Comparison of ENCODE assay signal across 15 cellular contexts in genomic region chr20:62253398-62253797, GRCh38. TPM values are rescaled to one million over a fixed set of nuclear protein-coding genes. Genes with fewer than 3 reads are reported as not detected.
DNase-seq lines count a peak whose midpoint lies in the region; ATAC-seq and TF ChIP-seq lines count a peak whose summit lies in the region.
"Had no signal": no experiment of that assay in that cellular context is flagged by ENCODE, and none has a peak within 500 bp of the region (broad histone marks: within the 10 kb centered on the region; RNA-seq: fewer than 3 reads in every experiment).

No MANE protein-coding gene starts in this region.

- H3K4me1 ChIP-seq in BLaER1 (peaks cover 57% of the 10 kb centered on the region), GM23338 (ENCODE audit: insufficient read depth) (no peaks in the 10 kb centered on the region), osteoblast (ENCODE audit: insufficient read depth, low read length) (peaks cover 6% of the 10 kb centered on the region), endodermal cell (ENCODE audit: control insufficient read depth, insufficient read depth, low read length) (no peaks in the 10 kb centered on the region)
- H3K4me1 ChIP-seq: Caco-2 had no signal

- H4K20me1 ChIP-seq in BLaER1 (peaks cover 100% of the 10 kb centered on the region), GM23338 (replicated peaks; ENCODE audit: insufficient read depth) (peaks cover 16% of the 10 kb centered on the region), osteoblast (ENCODE audit: insufficient read depth, low read length) (peaks cover 71% of the 10 kb centered on the region)

- H3K36me3 ChIP-seq in BLaER1 (peaks cover 32% of the 10 kb centered on the region), GM23338 (ENCODE audit: insufficient read depth) (no peaks in the 10 kb centered on the region), osteoblast (ENCODE audit: insufficient read depth, low read length) (peaks cover 11% of the 10 kb centered on the region), endodermal cell (ENCODE audit: control insufficient read depth, insufficient read depth, low read length) (peaks cover 18% of the 10 kb centered on the region)
- H3K36me3 ChIP-seq: BE2C had no signal

- H3K4me3 ChIP-seq in BLaER1 (no peak overlapping the region), GM23338 (no peak overlapping the region), osteoblast (ENCODE audit: insufficient read depth, low read length) (no peak overlapping the region), endodermal cell (ENCODE audit: low read length) (no peak overlapping the region)

- H3K9me3 ChIP-seq in BLaER1 = no peaks in the 10 kb centered on the region
- H3K9me3 ChIP-seq in osteoblast (ENCODE audit: low read depth, low read length) = no peaks in the 10 kb centered on the region
- H3K9me3 ChIP-seq in endodermal cell (ENCODE audit: control insufficient read depth, low read length) = no peaks in the 10 kb centered on the region
- H3K9me3 ChIP-seq: BE2C, Caco-2 had no signal

- H3K79me2 ChIP-seq in GM23338 (replicated peaks; ENCODE audit: insufficient read depth) (peaks cover 72% of the 10 kb centered on the region), osteoblast (ENCODE audit: insufficient read depth, low read length) (peaks cover 73% of the 10 kb centered on the region)

- H2AFZ ChIP-seq in GM23338 (no peak overlapping the region), osteoblast (ENCODE audit: low read length) (no peak overlapping the region)

- no peaks in the 10 kb centered on the region for H3K9me2 ChIP-seq in GM23338 (ENCODE audit: insufficient read depth)

- H3K4me2 ChIP-seq in BLaER1 (peak overlapping the region; percentile 77; the same call in 1 of the 2 replicates), GM23338 (no peak overlapping the region), osteoblast (ENCODE audit: insufficient read depth, low read length) (no peak overlapping the region)

- H3K4me1 Mint-ChIP-seq in GM23338 = peaks cover 10% of the 10 kb centered on the region
- peaks cover 4% of the 10 kb centered on the region; the same call in 1 of the 2 replicates for H3K4me1 Mint-ChIP-seq in WTC11
- no peaks in the 10 kb centered on the region for H3K4me1 Mint-ChIP-seq in endodermal cell

- H3K27me3 ChIP-seq in BLaER1 (no peaks in the 10 kb centered on the region), GM23338 (ENCODE audit: insufficient read depth) (no peaks in the 10 kb centered on the region), osteoblast (ENCODE audit: insufficient read depth, low read length) (no peaks in the 10 kb centered on the region), endodermal cell (ENCODE audit: control insufficient read depth, insufficient read depth, low read length, poor library complexity, severe bottlenecking) (no peaks in the 10 kb centered on the region)
- H3K27me3 ChIP-seq: BE2C had no signal

- 85 to 88% methylated on average over 4 to 5 of the region's 6 CpGs for WGBS in endodermal cell (ENCODE audit: insufficient coverage in 1 of 2, insufficient read length in 1 of 2), 2 experiments

- H3K9me3 Mint-ChIP-seq in GM23338 = no peaks in the 10 kb centered on the region; the same call in 2 of the 3 replicates
- no peaks in the 10 kb centered on the region for H3K9me3 Mint-ChIP-seq in WTC11
- no peaks in the 10 kb centered on the region for H3K9me3 Mint-ChIP-seq in endodermal cell
- H3K9me3 Mint-ChIP-seq: CD8-positive, alpha-beta memory T cell; IgD-negative memory B cell had no signal

- H3K27ac ChIP-seq in BLaER1 = no peak overlapping the region
- 0 out of 2 replicates have a peak overlapping the region, but pooled peaks have one; percentile 66 for H3K27ac ChIP-seq in GM23338 (ENCODE audit: low read depth)
- H3K27ac ChIP-seq in osteoblast (ENCODE audit: low read depth, low read length) = no peak overlapping the region
- no peak overlapping the region for H3K27ac ChIP-seq in endodermal cell (ENCODE audit: low read depth, low read length)

- H3K9ac ChIP-seq in BLaER1 = no peak overlapping the region
- H3K9ac ChIP-seq in endodermal cell (ENCODE audit: extremely low read depth, low read length, poor library complexity, severe bottlenecking) = no peak overlapping the region

- H3K36me3 Mint-ChIP-seq in GM23338 (ENCODE audit: low read depth) (peaks cover 4% of the 10 kb centered on the region; the same call in 2 of the 3 replicates), WTC11 (peaks cover 4% of the 10 kb centered on the region), endodermal cell (ENCODE audit: low read depth) (peaks cover 25% of the 10 kb centered on the region)

- H3K4me3 Mint-ChIP-seq in GM23338 (no peak overlapping the region), WTC11 (no peak overlapping the region), endodermal cell (no peak overlapping the region)
- H3K4me3 Mint-ChIP-seq: CD8-positive, alpha-beta memory T cell; IgD-negative memory B cell had no signal

- TF ChIP-seq CTCF in GM23338 (conservative IDR thresholded peaks at IDR 0.05; ENCODE audit: low read depth in 2 of 2) = no peak
- TF ChIP-seq CTCF in WTC11 (IDR thresholded peaks at IDR 0.05) = no peak
- TF ChIP-seq CTCF in osteoblast (IDR thresholded peaks at IDR 0.05; ENCODE audit: extremely low read depth, low read depth, low read length) = no peak
- TF ChIP-seq CTCF in endodermal cell (conservative IDR thresholded peaks at IDR 0.05) = no peak

- H3K27me3 Mint-ChIP-seq in GM23338 (ENCODE audit: insufficient read depth, low read depth, poor library complexity) = peaks cover 12% of the 10 kb centered on the region
- no peaks in the 10 kb centered on the region for H3K27me3 Mint-ChIP-seq in WTC11 (ENCODE audit: low read depth)
- no peaks in the 10 kb centered on the region for H3K27me3 Mint-ChIP-seq in endodermal cell (ENCODE audit: insufficient read depth)
- H3K27me3 Mint-ChIP-seq: CD8-positive, alpha-beta memory T cell; IgD-negative memory B cell had no signal

- no peak for ATAC-seq in GM23338
- no peak for ATAC-seq in WTC11
- ATAC-seq: HCT116 had no signal

- H3K27ac Mint-ChIP-seq in GM23338 (no peak overlapping the region; the same call in 1 of the 2 replicates), WTC11 (peak overlapping the region; percentile 75; the same call in 1 of the 2 replicates), endodermal cell (no peak overlapping the region)

- POLR2A ChIA-PET in WTC11 (lab: Charles Lee) = no interaction called here

- CTCF ChIA-PET in WTC11 (lab: Charles Lee) = no interaction called here

- DNase-seq in GM23338 (ENCODE audit: low spot score) (no peak), WTC11 (ENCODE audit: low spot score) (no peak), osteoblast (ENCODE audit: insufficient read length, low spot score, missing footprints) (peak; percentile 59), hypothalamus (lab: John Stamatoyannopoulos, UW) (no peak), AML-193 (lab: John Stamatoyannopoulos, UW) (no peak), endodermal cell (no peak)
- DNase-seq: BE2C; CD8-positive, alpha-beta memory T cell; DMS53; GF-D8 had no signal

- 0 out of 2 replicates have a peak, but pooled peaks cover 9% of the 10 kb centered on the region for H3F3A ChIP-seq in GM23338 (replicated peaks; ENCODE audit: low read depth)

TF ChIP-seq in WTC11, 78 proteins besides CTCF, POLR2A, EP300 and RAD21 (continues in another document):
- TF ChIP-seq OVOL2 (CRISPR knock-in tag; IDR thresholded peaks at IDR 0.05; ENCODE audit: borderline replicate concordance) (no peak), ELF4 (CRISPR knock-in tag; IDR thresholded peaks at IDR 0.05; ENCODE audit: low read depth) (no peak), SMAD4 (CRISPR knock-in tag; IDR thresholded peaks at IDR 0.05) (no peak), AR (CRISPR knock-in tag; IDR thresholded peaks at IDR 0.05) (no peak), FOXP1 (CRISPR knock-in tag; IDR thresholded peaks at IDR 0.05; ENCODE audit: borderline replicate concordance) (no peak)

RNA-seq across cellular contexts. Expression of gene OSBPL2, which starts 15.1 kb away (rescaled TPM):
- 24.2 and 31.2 TPM in 2 replicates for total RNA-seq in GM23338 (2014; rRNA removed; shearing (Covaris generic))
- polyA plus RNA-seq in GM23338 (2016; fragmentation: Nextera tagmentation; extraction: Ambion mirVana) = 16.6 and 19.4 TPM in 2 replicates
- total RNA-seq in WTC11 (2021) (37.8 to 49.5 TPM (median 39.4 TPM) in 3 replicates), osteoblast (35.8 and 39.8 TPM in 2 replicates), endodermal cell (10 to 100 TPM; 46.7 to 50.3 TPM)
- polyA plus RNA-seq in endodermal cell (2013, experiment 1 of 2) = 21.6 TPM
- 22.1 TPM for polyA plus RNA-seq in endodermal cell (2013, experiment 2 of 2)

RNA-seq across cellular contexts. Expression of gene HRH3, which starts 33.3 kb away (rescaled TPM):
- 2.9 and 5.2 TPM in 2 replicates for total RNA-seq in GM23338 (2014; rRNA removed; shearing (Covaris generic))
- polyA plus RNA-seq in GM23338 (2016; fragmentation: Nextera tagmentation; extraction: Ambion mirVana) = 1.5 and 2.0 TPM in 2 replicates
- total RNA-seq in WTC11 (2021) (2.9 to 3.4 TPM (median 3.3 TPM) in 3 replicates), osteoblast (not detected in 2 replicates), endodermal cell (under 1 TPM in 1 of 2 donors, not detected in 1; 0.44 TPM)
- 1.5 TPM for polyA plus RNA-seq in endodermal cell (2013, experiment 1 of 2)
- 1.4 TPM for polyA plus RNA-seq in endodermal cell (2013, experiment 2 of 2)
- total RNA-seq: Caco-2; CD8-positive, alpha-beta memory T cell; HT1080 had no signal
- polyA plus RNA-seq: CD8-positive, alpha-beta memory T cell; IgD-negative memory B cell had no signal

RNA-seq across cellular contexts. Expression of gene ADRM1, which starts 49.4 kb away (rescaled TPM):
- total RNA-seq in GM23338 (2014; rRNA removed; shearing (Covaris generic)) = 223 and 243 TPM in 2 replicates
- 206 and 224 TPM in 2 replicates for polyA plus RNA-seq in GM23338 (2016; fragmentation: Nextera tagmentation; extraction: Ambion mirVana)
- total RNA-seq in WTC11 (2021) (146 to 160 TPM (median 147 TPM) in 3 replicates), osteoblast (93.1 and 103 TPM in 2 replicates), endodermal cell (100 to 1,000 TPM; 105 to 106 TPM)
- 77.9 TPM for polyA plus RNA-seq in endodermal cell (2013, experiment 1 of 2)
- polyA plus RNA-seq in endodermal cell (2013, experiment 2 of 2) = 81.6 TPM
